1 cellular context compared by ENCODE assay signal in the genomic region with DNA sequence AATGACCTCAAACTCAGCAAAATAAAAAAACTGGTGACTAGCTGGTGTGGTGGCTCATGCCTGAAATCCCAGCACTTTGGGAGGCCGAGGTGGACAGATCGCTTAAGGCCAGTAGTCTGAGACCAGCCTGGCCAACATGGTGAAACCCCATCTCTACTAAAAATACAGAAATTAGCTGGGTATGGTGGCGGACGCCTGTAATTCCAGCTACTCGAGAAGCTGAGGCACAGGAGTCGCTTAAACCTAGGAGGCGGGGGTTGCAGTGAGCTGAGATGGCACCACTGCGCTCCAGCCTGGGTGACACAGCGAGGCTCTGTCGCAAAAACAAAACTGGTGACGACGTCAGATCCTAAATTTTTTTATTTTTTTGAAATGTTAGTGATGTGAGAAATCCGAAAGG.
TF ChIP-seq lines count a peak whose summit lies in the region.

No MANE protein-coding gene starts in this region.

TF ChIP-seq in A549, 52 proteins besides CTCF, POLR2A, EP300 and RAD21 (continued from another document):
- TF ChIP-seq TFCP2L1 (CRISPR knock-in tag; IDR thresholded peaks at IDR 0.05) = no peak
- TF ChIP-seq, protein P1, sequence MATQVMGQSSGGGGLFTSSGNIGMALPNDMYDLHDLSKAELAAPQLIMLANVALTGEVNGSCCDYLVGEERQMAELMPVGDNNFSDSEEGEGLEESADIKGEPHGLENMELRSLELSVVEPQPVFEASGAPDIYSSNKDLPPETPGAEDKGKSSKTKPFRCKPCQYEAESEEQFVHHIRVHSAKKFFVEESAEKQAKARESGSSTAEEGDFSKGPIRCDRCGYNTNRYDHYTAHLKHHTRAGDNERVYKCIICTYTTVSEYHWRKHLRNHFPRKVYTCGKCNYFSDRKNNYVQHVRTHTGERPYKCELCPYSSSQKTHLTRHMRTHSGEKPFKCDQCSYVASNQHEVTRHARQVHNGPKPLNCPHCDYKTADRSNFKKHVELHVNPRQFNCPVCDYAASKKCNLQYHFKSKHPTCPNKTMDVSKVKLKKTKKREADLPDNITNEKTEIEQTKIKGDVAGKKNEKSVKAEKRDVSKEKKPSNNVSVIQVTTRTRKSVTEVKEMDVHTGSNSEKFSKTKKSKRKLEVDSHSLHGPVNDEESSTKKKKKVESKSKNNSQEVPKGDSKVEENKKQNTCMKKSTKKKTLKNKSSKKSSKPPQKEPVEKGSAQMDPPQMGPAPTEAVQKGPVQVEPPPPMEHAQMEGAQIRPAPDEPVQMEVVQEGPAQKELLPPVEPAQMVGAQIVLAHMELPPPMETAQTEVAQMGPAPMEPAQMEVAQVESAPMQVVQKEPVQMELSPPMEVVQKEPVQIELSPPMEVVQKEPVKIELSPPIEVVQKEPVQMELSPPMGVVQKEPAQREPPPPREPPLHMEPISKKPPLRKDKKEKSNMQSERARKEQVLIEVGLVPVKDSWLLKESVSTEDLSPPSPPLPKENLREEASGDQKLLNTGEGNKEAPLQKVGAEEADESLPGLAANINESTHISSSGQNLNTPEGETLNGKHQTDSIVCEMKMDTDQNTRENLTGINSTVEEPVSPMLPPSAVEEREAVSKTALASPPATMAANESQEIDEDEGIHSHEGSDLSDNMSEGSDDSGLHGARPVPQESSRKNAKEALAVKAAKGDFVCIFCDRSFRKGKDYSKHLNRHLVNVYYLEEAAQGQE (IDR thresholded peaks at IDR 0.05) = no peak
- TF ChIP-seq RFX5 (IDR thresholded peaks at IDR 0.05) = no peak
- no peak for TF ChIP-seq RCOR1 (IDR thresholded peaks at IDR 0.05; ENCODE audit: low read depth, low read length)
